22 cellular contexts compared by ENCODE assay signal in genomic region chr1:206956313-206956597, GRCh38. TPM values are rescaled to one million over a fixed set of nuclear protein-coding genes. Genes with fewer than 3 reads are reported as not detected.
DNase-seq lines count a peak whose midpoint lies in the region; ATAC-seq, FAIRE-seq and TF ChIP-seq lines count a peak whose summit lies in the region.
"Had no signal": no experiment of that assay in that cellular context is flagged by ENCODE, and none has a peak within 500 bp of the region (broad histone marks: within the 10 kb centered on the region; RNA-seq: fewer than 3 reads in every experiment).

No MANE protein-coding gene starts in this region.

- TF ChIP-seq RAD21 in HepG2 (CRISPR knock-in tag; IDR thresholded peaks at IDR 0.05): no peak

- CTCF ChIA-PET in HepG2 (lab: Yijun Ruan, JAX; ENCODE audit: low intra/inter-chr PET ratio, low total read pairs): no interaction called here

- H3K4me3 ChIP-seq in HepG2 (replicated peaks in 1 of 3; ENCODE audit: insufficient read depth in 1 of 3, low read depth in 2 of 3, low read length in 3 of 3) (no peak overlapping the region), right lobe of liver (no peak overlapping the region), adipocyte (ENCODE audit: low read length) (no peak overlapping the region), kidney (ENCODE audit: low read length in 2 of 2) (no peak overlapping the region), transverse colon (no peak overlapping the region)

- no peak for TF ChIP-seq EP300 in HepG2 (IDR thresholded peaks at IDR 0.05; ENCODE audit: low read depth in 2 of 2, low read length in 2 of 2)
- TF ChIP-seq EP300 in HepG2 (CRISPR knock-in tag; IDR thresholded peaks at IDR 0.05; ENCODE audit: borderline replicate concordance): no peak
- TF ChIP-seq EP300 in transverse colon (IDR thresholded peaks at IDR 0.05; ENCODE audit: low read depth): no peak

- H3K4me2 ChIP-seq in HepG2 (ENCODE audit: low read depth, low read length): no peak overlapping the region

- in situ Hi-C loops in HepG2 (cut with HindIII; ENCODE audit: extremely low pct_ligation_motif_present, low pct_unique_long_range_greater_than_20kb) (no loop called here), transverse colon (cut with MboI; ENCODE audit: low pct_ligation_motif_present in 1 of 4, low pct_unique_long_range_greater_than_20kb in 1 of 4, low sequenced_read_pairs in 3 of 4) (no loop called here)

- POLR2A ChIA-PET in HepG2 (lab: Yijun Ruan, JAX): no interaction called here

- H3K27me3 ChIP-seq in HepG2 (ENCODE audit: control insufficient read depth in 1 of 2, insufficient read depth in 2 of 2, low read length in 2 of 2): peaks cover 0 to 1% of the 10 kb centered on the region in 2 experiments; a peak in 1 of 5 replicates
- no peaks in the 10 kb centered on the region for H3K27me3 ChIP-seq in right lobe of liver
- H3K27me3 ChIP-seq in adipocyte (replicated peaks; ENCODE audit: control insufficient read depth, insufficient read depth, low read length): peaks cover 57% of the 10 kb centered on the region
- no peaks in the 10 kb centered on the region for H3K27me3 ChIP-seq in transverse colon

- no peak overlapping the region for H3K27ac ChIP-seq in HepG2 (ENCODE audit: extremely low read length, insufficient read depth, low read length)
- H3K27ac ChIP-seq in right lobe of liver: no peak overlapping the region
- H3K27ac ChIP-seq in kidney (ENCODE audit: low read depth in 2 of 2, low read length in 2 of 2): peak overlapping the region; percentile 74 to 79
- peak overlapping the region; percentile 85 to 90 (median 89) for H3K27ac ChIP-seq in transverse colon

- no peak for TF ChIP-seq POLR2A in HepG2 (IDR thresholded peaks at IDR 0.05; ENCODE audit: insufficient read depth in 1 of 2, low read depth in 2 of 2, low read length in 2 of 2)
- TF ChIP-seq POLR2A in right lobe of liver (IDR thresholded peaks at IDR 0.05): no peak
- no peak for TF ChIP-seq POLR2A in transverse colon (IDR thresholded peaks at IDR 0.05)

- 11% methylated on average over 1 of the region's 1 CpG for WGBS in HepG2 (ENCODE audit: low lambda C conversion rate)
- WGBS in right lobe of liver (ENCODE audit: insufficient coverage, low coverage, low lambda C conversion rate, missing lambda C conversion rate): 50% methylated on average over 1 of the region's 1 CpG
- 63% methylated on average over 1 of the region's 1 CpG; no CpG with 5 or more reads in 1 of the 2 donors for WGBS in transverse colon (ENCODE audit: low coverage in 1 of 2), 2 donors

- H3K9me3 ChIP-seq in HepG2 (ENCODE audit: low read length) (no peaks in the 10 kb centered on the region), right lobe of liver (no peaks in the 10 kb centered on the region), adipocyte (ENCODE audit: control insufficient read depth, low read length) (no peaks in the 10 kb centered on the region), kidney (ENCODE audit: control insufficient read depth in 1 of 2, low read length in 2 of 2) (no peaks in the 10 kb centered on the region), transverse colon (no peaks in the 10 kb centered on the region)
- H3K9me3 ChIP-seq: Caco-2 had no signal

- intact Hi-C loops in HepG2 (cut with micrococcal nuclease; ENCODE audit: unreplicated experiment): no loop called here
- intact Hi-C loops in right lobe of liver (cut with DNase I): no loop called here
- intact Hi-C loops in kidney (cut with DNase I): no loop called here
- intact Hi-C loops in transverse colon (cut with DNase I; ENCODE audit: low total_unique reads): no loop called here

- peaks cover 79% of the 10 kb centered on the region for H3K4me1 ChIP-seq in HepG2 (ENCODE audit: insufficient read depth, low read length)
- peaks cover 0 to 51% (median 23%) of the 10 kb centered on the region in 4 donors for H3K4me1 ChIP-seq in right lobe of liver
- H3K4me1 ChIP-seq in adipocyte (ENCODE audit: control insufficient read depth, insufficient read depth, low read length): peaks cover 7% of the 10 kb centered on the region
- H3K4me1 ChIP-seq in kidney (ENCODE audit: control insufficient read depth in 1 of 2, insufficient read depth in 1 of 2, low read depth in 1 of 2, low read length in 2 of 2): peaks cover 37 to 38% of the 10 kb centered on the region in 2 donors
- peaks cover 7 to 51% (median 47%) of the 10 kb centered on the region in 4 donors for H3K4me1 ChIP-seq in transverse colon

- ATAC-seq in HepG2: no peak
- ATAC-seq in right lobe of liver: no peak
- ATAC-seq: HCT116 had no signal

- H3K79me2 ChIP-seq in HepG2 (ENCODE audit: insufficient read depth, low read length): no peaks in the 10 kb centered on the region

- no TSS peak for BruUV-seq in HepG2 (replicated peaks; lab: Mats Ljungman, UMichigan)

- H4K20me1 ChIP-seq in HepG2 (ENCODE audit: insufficient read depth, low read length): no peaks in the 10 kb centered on the region

- H3K36me3 ChIP-seq in HepG2 (replicated peaks in 1 of 2; ENCODE audit: control insufficient read depth in 1 of 2, insufficient read depth in 2 of 2, low read length in 2 of 2): no peaks in the 10 kb centered on the region
- H3K36me3 ChIP-seq in right lobe of liver: no peaks in the 10 kb centered on the region
- H3K36me3 ChIP-seq in adipocyte (ENCODE audit: control insufficient read depth, insufficient read depth, low read length, severe bottlenecking): no peaks in the 10 kb centered on the region
- H3K36me3 ChIP-seq in kidney (ENCODE audit: control insufficient read depth in 1 of 2, insufficient read depth in 2 of 2, low read length in 2 of 2): no peaks in the 10 kb centered on the region
- H3K36me3 ChIP-seq in transverse colon: no peaks in the 10 kb centered on the region

- TF ChIP-seq CTCF in HepG2 (CRISPR knock-in tag; IDR thresholded peaks at IDR 0.05): no peak
- no peak for TF ChIP-seq CTCF in right lobe of liver (IDR thresholded peaks at IDR 0.05)
- no peak for TF ChIP-seq CTCF in kidney (IDR thresholded peaks at IDR 0.05; ENCODE audit: borderline replicate concordance, extremely low read depth, insufficient read depth)
- no peak for TF ChIP-seq CTCF in transverse colon (IDR thresholded peaks at IDR 0.05)

- H3K9ac ChIP-seq in HepG2 (ENCODE audit: insufficient read depth, low read depth, low read length): no peak overlapping the region
- H3K9ac ChIP-seq in adipocyte (ENCODE audit: low read length): no peak overlapping the region
- H3K9ac ChIP-seq in kidney (ENCODE audit: low read length in 2 of 2): no peak overlapping the region

- FAIRE-seq in HepG2 (lab: Jason Lieb, UNC) (peak; percentile 21), kidney (lab: Jason Lieb, UNC) (no peak)
- FAIRE-seq: D721Med, HTR-8/SVneo had no signal

- no peak overlapping the region for H2AFZ ChIP-seq in HepG2 (ENCODE audit: low read length)

- DNase-seq in HepG2 (ENCODE audit: low spot score): no peak
- DNase-seq in right lobe of liver: no peak
- peak; percentile 5 for DNase-seq in adipocyte (ENCODE audit: low read depth)
- no peak for DNase-seq in kidney
- no peak for DNase-seq in transverse colon
- DNase-seq in NCI-H2227 treated with DMSO at 0.1 percent for 48 hours (lab: John Stamatoyannopoulos, UW): no peak
- DNase-seq in superior temporal gyrus (ENCODE audit: extremely low spot score): no peak
- no peak for DNase-seq in NCI-H2227 (lab: John Stamatoyannopoulos, UW; ENCODE audit: unreplicated experiment)
- DNase-seq: 8988T; C1 segment of cervical spinal cord; CD4-positive, alpha-beta T cell; GDM1; GOT3; HFFc6 had no signal

RNA-seq across cellular contexts. Expression of gene PIGR, which starts 10.0 kb away (rescaled TPM):
- total RNA-seq in HepG2 (2016; rRNA removed; fragmentation: Illumina TruSeq; extraction: Trizol): not detected in 2 replicates
- total RNA-seq in HepG2 (2016; cell fraction: cytosol; rRNA removed; fragmentation: Illumina TruSeq; extraction: Trizol; ENCODE audit: low read depth): not detected in 2 replicates
- not detected in 2 replicates for total RNA-seq in HepG2 (2016; cell fraction: insoluble cytoplasmic fraction; rRNA removed; fragmentation: Illumina TruSeq; extraction: Trizol)
- total RNA-seq in HepG2 (2016; cell fraction: membrane; rRNA removed; fragmentation: Illumina TruSeq; extraction: Trizol): not detected in 2 replicates
- not detected in 2 replicates for total RNA-seq in HepG2 (2016; cell fraction: nucleus; rRNA removed; fragmentation: Illumina TruSeq; extraction: Trizol)
- polyA plus RNA-seq in HepG2 (2011; rRNA removed): 0.04 TPM in 1 of 2 replicates, not detected in the other
- polyA plus RNA-seq in HepG2 (2011; cell fraction: cytosol; rRNA removed): not detected in 2 replicates
- polyA plus RNA-seq in HepG2 (2011; cell fraction: nucleus; rRNA removed): not detected in 2 replicates
- polyA plus RNA-seq in HepG2 (2012): not detected in 2 replicates
- polyA plus RNA-seq in HepG2 (2016; cell fraction: cytosol; fragmentation: Illumina TruSeq; extraction: Trizol; ENCODE audit: low read depth): not detected in 2 replicates
- not detected in 2 replicates for polyA plus RNA-seq in HepG2 (2016; cell fraction: insoluble cytoplasmic fraction; fragmentation: Illumina TruSeq; extraction: Trizol; ENCODE audit: low read depth)
- not detected in 2 replicates for polyA plus RNA-seq in HepG2 (2016; cell fraction: membrane; fragmentation: Illumina TruSeq; extraction: Trizol; ENCODE audit: low read depth)
- polyA plus RNA-seq in HepG2 (2016; cell fraction: nucleus; fragmentation: Illumina TruSeq; extraction: Trizol; ENCODE audit: insufficient read depth, low read depth): not detected in 2 replicates
- not detected in 2 replicates for polyA minus RNA-seq in HepG2 (2011; rRNA and poly(A)+ RNA removed; ENCODE audit: low replicate concordance)
- polyA minus RNA-seq in HepG2 (2011; cell fraction: cytosol; rRNA and poly(A)+ RNA removed): not detected in 2 replicates
- polyA minus RNA-seq in HepG2 (2011; cell fraction: nucleus; rRNA and poly(A)+ RNA removed): not detected in 2 replicates
- total RNA-seq in right lobe of liver: 100 to 1,000 TPM in 2 of 6 experiments, 10 to 100 TPM in 4; 20.6 to 134 (median 85.1) TPM
- 841 TPM for total RNA-seq in kidney
- 187 TPM for polyA plus RNA-seq in kidney (ENCODE audit: insufficient read depth, low read depth, low replicate concordance)
- over 10,000 TPM in 1 of 4 donors, 1,000 to 10,000 TPM in 3; 3,370 to 10,796 (median 6,659) TPM for total RNA-seq in transverse colon
- total RNA-seq: A673; Caco-2; CD4-positive, alpha-beta T cell had no signal
- polyA plus RNA-seq: AG04450 had no signal

RNA-seq across cellular contexts. Expression of gene FCAMR, which starts 14.0 kb away (rescaled TPM):
- total RNA-seq in HepG2 (2016; rRNA removed; fragmentation: Illumina TruSeq; extraction: Trizol) (not detected in 2 replicates), right lobe of liver (10 to 100 TPM in 1 of 6 experiments, 1 to 10 TPM in 4, under 1 TPM in 1; 0.44 to 31.1 (median 2.2) TPM), kidney (1.8 TPM), transverse colon (1 to 10 TPM in 1 of 4 donors, under 1 TPM in 2, not detected in 1; 0.37 to 2.4 (median 0.64) TPM)
- total RNA-seq in HepG2 (2016; cell fraction: cytosol; rRNA removed; fragmentation: Illumina TruSeq; extraction: Trizol; ENCODE audit: low read depth): not detected in 2 replicates
- not detected in 2 replicates for total RNA-seq in HepG2 (2016; cell fraction: insoluble cytoplasmic fraction; rRNA removed; fragmentation: Illumina TruSeq; extraction: Trizol)
- not detected in 2 replicates for total RNA-seq in HepG2 (2016; cell fraction: membrane; rRNA removed; fragmentation: Illumina TruSeq; extraction: Trizol)
- not detected in 2 replicates for total RNA-seq in HepG2 (2016; cell fraction: nucleus; rRNA removed; fragmentation: Illumina TruSeq; extraction: Trizol)
- polyA plus RNA-seq in HepG2 (2011; rRNA removed) (not detected in 2 replicates), kidney (ENCODE audit: insufficient read depth, low read depth, low replicate concordance) (34.6 TPM)
- polyA plus RNA-seq in HepG2 (2011; cell fraction: cytosol; rRNA removed): not detected in 2 replicates
- polyA plus RNA-seq in HepG2 (2011; cell fraction: nucleus; rRNA removed): not detected in 2 replicates
- not detected in 2 replicates for polyA plus RNA-seq in HepG2 (2012)
- polyA plus RNA-seq in HepG2 (2016; cell fraction: cytosol; fragmentation: Illumina TruSeq; extraction: Trizol; ENCODE audit: low read depth): not detected in 2 replicates
- not detected in 2 replicates for polyA plus RNA-seq in HepG2 (2016; cell fraction: insoluble cytoplasmic fraction; fragmentation: Illumina TruSeq; extraction: Trizol; ENCODE audit: low read depth)
- not detected in 2 replicates for polyA plus RNA-seq in HepG2 (2016; cell fraction: membrane; fragmentation: Illumina TruSeq; extraction: Trizol; ENCODE audit: low read depth)
- not detected in 2 replicates for polyA plus RNA-seq in HepG2 (2016; cell fraction: nucleus; fragmentation: Illumina TruSeq; extraction: Trizol; ENCODE audit: insufficient read depth, low read depth)
- polyA minus RNA-seq in HepG2 (2011; rRNA and poly(A)+ RNA removed; ENCODE audit: low replicate concordance): not detected in 2 replicates
- not detected in 2 replicates for polyA minus RNA-seq in HepG2 (2011; cell fraction: cytosol; rRNA and poly(A)+ RNA removed)
- not detected in 2 replicates for polyA minus RNA-seq in HepG2 (2011; cell fraction: nucleus; rRNA and poly(A)+ RNA removed)
- total RNA-seq: A673; CD4-positive, alpha-beta T cell; H7; HFFc6 had no signal
- polyA plus RNA-seq: AG04450, IgD-negative memory B cell had no signal

RNA-seq across cellular contexts. Expression of gene FCMR, which starts 34.5 kb away (rescaled TPM):
- total RNA-seq in HepG2 (2016; rRNA removed; fragmentation: Illumina TruSeq; extraction: Trizol): not detected in 2 replicates
- not detected in 2 replicates for total RNA-seq in HepG2 (2016; cell fraction: cytosol; rRNA removed; fragmentation: Illumina TruSeq; extraction: Trizol; ENCODE audit: low read depth)
- not detected in 2 replicates for total RNA-seq in HepG2 (2016; cell fraction: insoluble cytoplasmic fraction; rRNA removed; fragmentation: Illumina TruSeq; extraction: Trizol)
- total RNA-seq in HepG2 (2016; cell fraction: membrane; rRNA removed; fragmentation: Illumina TruSeq; extraction: Trizol): not detected in 2 replicates
- not detected in 2 replicates for total RNA-seq in HepG2 (2016; cell fraction: nucleus; rRNA removed; fragmentation: Illumina TruSeq; extraction: Trizol)
- 0.47 TPM in 1 of 2 replicates, not detected in the other for polyA plus RNA-seq in HepG2 (2011; rRNA removed)
- 0.10 TPM in 1 of 2 replicates, not detected in the other for polyA plus RNA-seq in HepG2 (2011; cell fraction: cytosol; rRNA removed)
- polyA plus RNA-seq in HepG2 (2011; cell fraction: nucleus; rRNA removed): 0.10 TPM in 1 of 2 replicates, not detected in the other
- polyA plus RNA-seq in HepG2 (2012): not detected in 2 replicates
- not detected in 2 replicates for polyA plus RNA-seq in HepG2 (2016; cell fraction: cytosol; fragmentation: Illumina TruSeq; extraction: Trizol; ENCODE audit: low read depth)
- polyA plus RNA-seq in HepG2 (2016; cell fraction: insoluble cytoplasmic fraction; fragmentation: Illumina TruSeq; extraction: Trizol; ENCODE audit: low read depth): not detected in 2 replicates
- not detected in 2 replicates for polyA plus RNA-seq in HepG2 (2016; cell fraction: membrane; fragmentation: Illumina TruSeq; extraction: Trizol; ENCODE audit: low read depth)
- polyA plus RNA-seq in HepG2 (2016; cell fraction: nucleus; fragmentation: Illumina TruSeq; extraction: Trizol; ENCODE audit: insufficient read depth, low read depth): not detected in 2 replicates
- 3.1 TPM in 1 of 2 replicates, not detected in the other for polyA minus RNA-seq in HepG2 (2011; rRNA and poly(A)+ RNA removed; ENCODE audit: low replicate concordance)
- not detected in 2 replicates for polyA minus RNA-seq in HepG2 (2011; cell fraction: cytosol; rRNA and poly(A)+ RNA removed)
- polyA minus RNA-seq in HepG2 (2011; cell fraction: nucleus; rRNA and poly(A)+ RNA removed): not detected in 2 replicates
- 1 to 10 TPM in 5 of 6 experiments, under 1 TPM in 1; 0.80 to 3.2 (median 1.4) TPM for total RNA-seq in right lobe of liver
- total RNA-seq in kidney: 16.7 TPM
- polyA plus RNA-seq in kidney (ENCODE audit: insufficient read depth, low read depth, low replicate concordance): 1.3 TPM
- 10 to 100 TPM in 2 of 4 donors, 1 to 10 TPM in 1, under 1 TPM in 1; 1.00 to 51.6 (median 15.9) TPM for total RNA-seq in transverse colon
- total RNA-seq: A673, Caco-2, H7 had no signal

RNA-seq across cellular contexts. Expression of gene IL24, which starts 59.0 kb away (rescaled TPM):
- total RNA-seq in HepG2 (2016; rRNA removed; fragmentation: Illumina TruSeq; extraction: Trizol) (not detected in 2 replicates), right lobe of liver (not detected), kidney (not detected), transverse colon (not detected)
- not detected in 2 replicates for total RNA-seq in HepG2 (2016; cell fraction: cytosol; rRNA removed; fragmentation: Illumina TruSeq; extraction: Trizol; ENCODE audit: low read depth)
- total RNA-seq in HepG2 (2016; cell fraction: insoluble cytoplasmic fraction; rRNA removed; fragmentation: Illumina TruSeq; extraction: Trizol): not detected in 2 replicates
- not detected in 2 replicates for total RNA-seq in HepG2 (2016; cell fraction: membrane; rRNA removed; fragmentation: Illumina TruSeq; extraction: Trizol)
- not detected in 2 replicates for total RNA-seq in HepG2 (2016; cell fraction: nucleus; rRNA removed; fragmentation: Illumina TruSeq; extraction: Trizol)
- polyA plus RNA-seq in HepG2 (2011; rRNA removed) (not detected in 2 replicates), kidney (ENCODE audit: insufficient read depth, low read depth, low replicate concordance) (not detected)
- polyA plus RNA-seq in HepG2 (2011; cell fraction: cytosol; rRNA removed): not detected in 2 replicates
- polyA plus RNA-seq in HepG2 (2011; cell fraction: nucleus; rRNA removed): not detected in 2 replicates
- polyA plus RNA-seq in HepG2 (2012): not detected in 2 replicates
- polyA plus RNA-seq in HepG2 (2016; cell fraction: cytosol; fragmentation: Illumina TruSeq; extraction: Trizol; ENCODE audit: low read depth): not detected in 2 replicates
- not detected in 2 replicates for polyA plus RNA-seq in HepG2 (2016; cell fraction: insoluble cytoplasmic fraction; fragmentation: Illumina TruSeq; extraction: Trizol; ENCODE audit: low read depth)
- polyA plus RNA-seq in HepG2 (2016; cell fraction: membrane; fragmentation: Illumina TruSeq; extraction: Trizol; ENCODE audit: low read depth): not detected in 2 replicates
- not detected in 2 replicates for polyA plus RNA-seq in HepG2 (2016; cell fraction: nucleus; fragmentation: Illumina TruSeq; extraction: Trizol; ENCODE audit: insufficient read depth, low read depth)
- 0.12 TPM in 1 of 2 replicates, not detected in the other for polyA minus RNA-seq in HepG2 (2011; rRNA and poly(A)+ RNA removed; ENCODE audit: low replicate concordance)
- not detected in 2 replicates for polyA minus RNA-seq in HepG2 (2011; cell fraction: cytosol; rRNA and poly(A)+ RNA removed)
- not detected in 2 replicates for polyA minus RNA-seq in HepG2 (2011; cell fraction: nucleus; rRNA and poly(A)+ RNA removed)
- total RNA-seq: A673; Caco-2; CD4-positive, alpha-beta T cell; H7 had no signal

Comparison
In these comparisons a context has a peak if more than half of its experiments do, and no peak if none do; other contexts are left out.
1. RNA of gene PIGR, which starts 10.0 kb away (total RNA-seq): 3,370 to 10,796 TPM in transverse colon, 841 TPM in kidney (single experiment) and 20.6 to 134 TPM in right lobe of liver; not detected in HepG2; every median in the first group is over 10 times any median in the second.
2. H3K27ac ChIP-seq: peak in kidney (2 of 2) and transverse colon (4 of 4); none in HepG2 (single experiment) and right lobe of liver (0 of 3).